ENCODE assay signal across 8 cellular contexts in the genomic region with DNA sequence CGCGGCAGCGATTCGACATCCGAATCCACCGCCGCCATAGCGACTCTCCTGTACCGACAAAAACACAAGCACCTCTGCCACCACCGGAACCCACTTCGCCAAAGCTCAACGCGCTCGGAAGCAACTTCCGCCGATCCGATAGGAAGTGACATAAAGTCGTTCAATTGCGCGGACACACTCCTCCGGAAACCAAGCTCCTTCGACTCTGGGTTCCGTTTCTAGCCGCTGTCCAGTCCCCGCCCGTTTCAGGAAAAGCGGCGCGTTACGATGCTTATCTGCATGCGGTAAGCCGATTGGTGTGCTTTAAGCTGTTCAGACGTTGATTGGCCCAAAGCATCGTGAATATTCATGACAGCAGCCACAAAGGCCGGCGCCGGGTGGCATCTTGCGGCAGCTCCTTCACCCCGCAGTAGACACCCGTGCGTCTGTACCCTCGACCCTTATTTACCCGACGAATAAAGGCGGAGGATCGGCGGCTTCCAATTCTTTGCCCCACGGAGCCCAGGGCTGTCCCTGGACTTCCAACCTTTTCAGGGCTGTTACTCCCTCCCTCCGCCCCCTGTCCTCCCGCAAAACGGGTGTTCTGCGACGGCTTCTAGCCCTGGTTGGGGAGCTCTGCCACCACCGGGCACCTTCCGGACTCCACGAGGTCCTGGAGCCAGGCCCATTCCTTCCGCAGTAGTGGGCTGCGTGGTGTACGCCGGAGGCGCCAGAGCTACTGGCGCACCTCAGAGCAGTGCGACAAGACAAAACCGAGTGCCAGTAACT. TPM values are rescaled to one million over a fixed set of nuclear protein-coding genes. Genes with fewer than 3 reads are reported as not detected.
DNase-seq lines count a peak whose midpoint lies in the region; ATAC-seq and TF ChIP-seq lines count a peak whose summit lies in the region.

TSS of gene TUT1 (minus strand) at position 76 of the 768 bp plus-strand sequence. CDS start at position 38, 38 bp downstream.

- peaks cover 56% of the 10 kb centered on the region for H3K4me1 Mint-ChIP-seq in activated naive CD8-positive, alpha-beta T cell treated with anti-CD3 and anti-CD28 coated beads, Interleukin-2, amount 50 U/mL, for 24 hours

- no peak for TF ChIP-seq EP300 in transverse colon (IDR thresholded peaks at IDR 0.05; ENCODE audit: low read depth)

- intact Hi-C loops in transverse colon (cut with DNase I; ENCODE audit: low total_unique reads), result no loop called here

- H3K4me3 Mint-ChIP-seq in activated naive CD8-positive, alpha-beta T cell treated with anti-CD3 and anti-CD28 coated beads, Interleukin-2, amount 50 U/mL, for 24 hours, result peak within 1 kb of the TSS; percentile 96

- H3K36me3 Mint-ChIP-seq in activated naive CD8-positive, alpha-beta T cell treated with anti-CD3 and anti-CD28 coated beads, Interleukin-2, amount 50 U/mL, for 24 hours (ENCODE audit: low read depth), result peaks cover 53% of the 10 kb centered on the region

- H3K9me3 ChIP-seq in cardiac muscle cell (ENCODE audit: low read depth) (no peaks in the 10 kb centered on the region), parathyroid adenoma (ENCODE audit: control insufficient read depth, low read length) (no peaks in the 10 kb centered on the region), transverse colon (no peaks in the 10 kb centered on the region)

- H3K4me2 ChIP-seq in parathyroid adenoma (ENCODE audit: low read length), result peak within 1 kb of the TSS; percentile 87

- H3K79me2 ChIP-seq in parathyroid adenoma, result no peaks in the 10 kb centered on the region

- peaks cover 34% of the 10 kb centered on the region for H3K36me3 ChIP-seq in cardiac muscle cell
- no peaks in the 10 kb centered on the region for H3K36me3 ChIP-seq in parathyroid adenoma (ENCODE audit: control insufficient read depth, insufficient read depth, low read length)
- peaks cover 0 to 46% (median 20%) of the 10 kb centered on the region in 4 donors for H3K36me3 ChIP-seq in transverse colon

- in situ Hi-C loops in transverse colon (cut with MboI; ENCODE audit: low pct_ligation_motif_present in 1 of 4, low pct_unique_long_range_greater_than_20kb in 1 of 4, low sequenced_read_pairs in 3 of 4), result loop anchor here in 1 of 4 donors (10.0 to 25.0 kb wide), 2 partner anchors 103 to 271 kb away; no protein-coding TSS in a partner anchor

- H3K4me1 ChIP-seq in cardiac muscle cell (ENCODE audit: low read depth), result peaks cover 10% of the 10 kb centered on the region
- H3K4me1 ChIP-seq in parathyroid adenoma, result peaks cover 8% of the 10 kb centered on the region
- peaks cover 16 to 37% (median 25%) of the 10 kb centered on the region in 4 donors for H3K4me1 ChIP-seq in transverse colon

- no peak for TF ChIP-seq CTCF in GM12865 (IDR thresholded peaks at IDR 0.05; ENCODE audit: insufficient read depth, low read depth, low read length, missing control alignments)
- TF ChIP-seq CTCF in cardiac muscle cell (IDR thresholded peaks at IDR 0.05; ENCODE audit: low read depth, low read length), result no peak
- no peak for TF ChIP-seq CTCF in parathyroid adenoma (IDR thresholded peaks at IDR 0.05)
- TF ChIP-seq CTCF in transverse colon (IDR thresholded peaks at IDR 0.05), result peak in 1 of 5 experiments; percentile 19

- H3K4me3 ChIP-seq in GM12865 (ENCODE audit: low read depth, low read length) (peak within 1 kb of the TSS; percentile 69), cardiac muscle cell (peak within 1 kb of the TSS; percentile 84), parathyroid adenoma (ENCODE audit: low read depth, low read length) (peak within 1 kb of the TSS; percentile 89), transverse colon (peak within 1 kb of the TSS; percentile 44 to 76 (median 66))

- peak within 1 kb of the TSS; percentile 89 for H3K27ac ChIP-seq in cardiac muscle cell
- peak within 1 kb of the TSS; percentile 94 for H3K27ac ChIP-seq in parathyroid adenoma
- peak within 1 kb of the TSS; percentile 93 to 98 (median 96) for H3K27ac ChIP-seq in transverse colon

- DNase-seq in GM12865 (ENCODE audit: low read depth) (peak; percentile 99), NCI-H1417 treated with DMSO at 0.1 percent for 48 hours (lab: John Stamatoyannopoulos, UW) (peak; percentile 99), SW480 (ENCODE audit: low spot score) (peak; percentile 100), cardiac muscle cell (ENCODE audit: low read depth in 1 of 2, low spot score in 1 of 2) (peak; percentile 99 to 100), transverse colon (peak; percentile 97)
- DNase-seq in activated naive CD8-positive, alpha-beta T cell treated with anti-CD3 and anti-CD28 coated beads, Interleukin-2, amount 50 U/mL, for 24 hours, result peak; percentile 94

- H3K9me3 Mint-ChIP-seq in activated naive CD8-positive, alpha-beta T cell treated with anti-CD3 and anti-CD28 coated beads, Interleukin-2, amount 50 U/mL, for 24 hours, result no peaks in the 10 kb centered on the region

- H2AFZ ChIP-seq in parathyroid adenoma, result peak within 1 kb of the TSS; percentile 92

- H3K27me3 Mint-ChIP-seq in activated naive CD8-positive, alpha-beta T cell treated with anti-CD3 and anti-CD28 coated beads, Interleukin-2, amount 50 U/mL, for 24 hours, result peaks cover 4% of the 10 kb centered on the region

- WGBS in transverse colon (ENCODE audit: low coverage in 1 of 2), 2 donors, result 0% methylated on average over 58 of the region's 64 CpGs; no CpG with 5 or more reads in 1 of the 2 donors

- peak within 1 kb of the TSS; percentile 67 for H3K9ac ChIP-seq in parathyroid adenoma

- no peaks in the 10 kb centered on the region for H3K27me3 ChIP-seq in cardiac muscle cell
- no peaks in the 10 kb centered on the region for H3K27me3 ChIP-seq in parathyroid adenoma (ENCODE audit: control insufficient read depth, insufficient read depth, low read length)
- no peaks in the 10 kb centered on the region for H3K27me3 ChIP-seq in transverse colon

- peak; percentile 92 for TF ChIP-seq POLR2A in transverse colon (IDR thresholded peaks at IDR 0.05)

- peak within 1 kb of the TSS; percentile 92 for H3K27ac Mint-ChIP-seq in activated naive CD8-positive, alpha-beta T cell treated with anti-CD3 and anti-CD28 coated beads, Interleukin-2, amount 50 U/mL, for 24 hours

- ATAC-seq in HG02763 (IDR thresholded peaks at IDR 0.05; ENCODE audit: unreplicated experiment), result peak; percentile 87
- peak; percentile 93 for ATAC-seq in activated naive CD8-positive, alpha-beta T cell treated with anti-CD3 and anti-CD28 coated beads, Interleukin-2, amount 50 U/mL, for 24 hours

RNA-seq across cellular contexts. Expression of gene TUT1, which starts in this region (rescaled TPM):
- total RNA-seq in cardiac muscle cell (14.9 and 29.1 TPM in 2 replicates), transverse colon (10 to 100 TPM in 2 of 4 donors, 1 to 10 TPM in 2; 6.0 to 12.4 (median 9.8) TPM)
- 18.7 and 32.1 TPM in 2 replicates for polyA plus RNA-seq in cardiac muscle cell

Comparison
In these comparisons a context has a peak if more than half of its experiments do, and no peak if none do; other contexts are left out.
1. Peak in every context shown above with its lines: DNase-seq, ATAC-seq, H3K4me3 ChIP-seq and H3K27ac ChIP-seq.